9 cellular contexts compared by ENCODE assay signal in the genomic region with DNA sequence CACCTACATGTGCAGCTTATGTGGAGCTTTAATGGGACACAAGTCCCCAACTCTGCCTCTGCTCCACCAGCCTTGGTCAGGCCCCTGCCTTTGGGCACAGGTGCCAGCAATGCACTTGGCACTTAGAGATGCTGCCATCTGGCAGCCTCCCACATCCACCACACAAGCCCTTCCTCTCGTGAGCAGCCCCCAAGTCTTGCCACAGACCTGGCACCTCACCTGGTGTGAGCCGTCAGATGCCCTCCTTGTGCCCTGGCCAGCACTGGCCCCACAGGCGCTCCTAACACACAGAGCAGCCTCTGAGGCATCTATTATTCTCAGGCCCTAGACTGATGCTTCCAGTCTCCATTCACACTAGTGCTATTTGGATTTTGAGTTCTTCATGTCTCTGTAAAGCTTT. TPM values are rescaled to one million over a fixed set of nuclear protein-coding genes. Genes with fewer than 3 reads are reported as not detected.
DNase-seq lines count a peak whose midpoint lies in the region; ATAC-seq lines count a peak whose summit lies in the region.
"Had no signal": no experiment of that assay in that cellular context is flagged by ENCODE, and none has a peak within 500 bp of the region (broad histone marks: within the 10 kb centered on the region; RNA-seq: fewer than 3 reads in every experiment).

No MANE protein-coding gene starts in this region.

- H3K4me1 ChIP-seq in BLaER1 treated with 17β-estradiol and CSF1 and Interleukin-3, amounts not matched to agents 10 nM and 100 nM = peaks cover 36 to 47% (median 42%) of the 10 kb centered on the region in 10 experiments

- H3K9me3 Mint-ChIP-seq in naive B cell = no peaks in the 10 kb centered on the region

- peak; percentile 9 for ATAC-seq in GM18498 (IDR thresholded peaks at IDR 0.05; ENCODE audit: unreplicated experiment)
- ATAC-seq in naive B cell (ENCODE audit: low read depth in 2 of 2) = no peak
- ATAC-seq in HG03135 (IDR thresholded peaks at IDR 0.05; ENCODE audit: unreplicated experiment) = no peak

- peaks cover 64 to 86% (median 75%) of the 10 kb centered on the region in 11 experiments for H3K36me3 ChIP-seq in BLaER1 treated with 17β-estradiol and CSF1 and Interleukin-3, amounts not matched to agents 10 nM and 100 nM

- no peaks in the 10 kb centered on the region for H3K27me3 Mint-ChIP-seq in naive B cell

- peak overlapping the region in 7 of 11 experiments; percentile 6 to 48 (median 30); a peak in 9 of 22 replicates for H3K9ac ChIP-seq in BLaER1 treated with 17β-estradiol and CSF1 and Interleukin-3, amounts not matched to agents 10 nM and 100 nM

- peak overlapping the region in 6 of 8 donors; percentile 42 to 88 (median 65) for H3K4me3 Mint-ChIP-seq in naive B cell

- in situ Hi-C loops in KBM-7 (cut with MboI; ENCODE audit: low pct_unique_long_range_greater_than_20kb, low sequenced_read_pairs) = no loop called here

- peaks cover 4 to 8% of the 10 kb centered on the region in 2 donors for H3K36me3 Mint-ChIP-seq in naive B cell

- H3K27me3 ChIP-seq in BLaER1 treated with 17β-estradiol and CSF1 and Interleukin-3, amounts not matched to agents 10 nM and 100 nM = no peaks in the 10 kb centered on the region
- H3K27me3 ChIP-seq: heart right ventricle had no signal

- peak overlapping the region; percentile 50 to 91 (median 73) for H3K4me2 ChIP-seq in BLaER1 treated with 17β-estradiol and CSF1 and Interleukin-3, amounts not matched to agents 10 nM and 100 nM

- H3K4me3 ChIP-seq in BLaER1 treated with 17β-estradiol and CSF1 and Interleukin-3, amounts not matched to agents 10 nM and 100 nM = no peak overlapping the region
- H3K4me3 ChIP-seq: heart right ventricle had no signal

- DNase-seq in naive B cell (no peak), epidermal melanocyte (ENCODE audit: insufficient read length, low spot score) (no peak), KBM-7 (no peak), activated gamma-delta T cell treated with Interleukin-2 at 50 U/mL for 16 hours (no peak)
- DNase-seq: heart right ventricle had no signal

- H3K27ac ChIP-seq in BLaER1 treated with 17β-estradiol and CSF1 and Interleukin-3, amounts not matched to agents 10 nM and 100 nM = peak overlapping the region in 9 of 11 experiments; percentile 8 to 52 (median 39); a peak in 8 of 22 replicates
- peak overlapping the region; percentile 78 for H3K27ac ChIP-seq in angular gyrus (ENCODE audit: low read depth, low read length)
- H3K27ac ChIP-seq: heart right ventricle had no signal

- H4K20me1 ChIP-seq in BLaER1 treated with 17β-estradiol and CSF1 and Interleukin-3, amounts not matched to agents 10 nM and 100 nM = peaks cover 8 to 68% (median 32%) of the 10 kb centered on the region in 11 experiments; a peak in 15 of 22 replicates

- no peaks in the 10 kb centered on the region for H3K9me3 ChIP-seq in BLaER1 treated with 17β-estradiol and CSF1 and Interleukin-3, amounts not matched to agents 10 nM and 100 nM (replicated peaks in 1 of 11)
- H3K9me3 ChIP-seq: heart right ventricle had no signal

- peaks cover 31 to 51% (median 39%) of the 10 kb centered on the region in 3 donors for H3K4me1 Mint-ChIP-seq in naive B cell

- H3K27ac Mint-ChIP-seq in naive B cell = peak overlapping the region in 5 of 6 donors; percentile 74 to 92 (median 85)

RNA-seq across cellular contexts. Expression of a gene that starts 24.5 kb away (rescaled TPM):
- polyA plus RNA-seq in naive B cell (ENCODE audit: low read depth in 6 of 6) = under 1 TPM in 4 of 6 donors, not detected in 2; 0.13 to 0.27 (median 0.24) TPM
